In the genomic region with DNA sequence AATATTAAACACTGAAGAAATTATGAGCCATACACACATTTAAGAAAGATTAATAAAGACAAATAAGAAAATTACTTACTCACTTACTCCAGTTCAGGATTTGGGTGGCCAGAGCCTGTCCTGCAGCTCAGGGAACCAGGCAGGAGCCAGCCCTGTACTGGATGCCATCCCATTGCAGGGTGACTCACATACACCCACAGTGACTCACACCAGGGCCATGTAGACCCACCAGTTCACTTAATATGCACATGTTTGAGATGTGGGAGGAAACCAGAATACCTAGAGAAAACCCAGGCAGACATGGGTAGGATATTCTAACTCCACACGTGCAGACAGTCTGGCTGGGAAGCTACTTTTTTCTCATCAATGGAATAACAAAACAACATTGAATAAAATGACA, we compare ENCODE assay signal across 8 cellular contexts. TPM values are rescaled to one million over a fixed set of nuclear protein-coding genes. Genes with fewer than 3 reads are reported as not detected.
DNase-seq lines count a peak whose midpoint lies in the region; ATAC-seq, FAIRE-seq and TF ChIP-seq lines count a peak whose summit lies in the region.

No MANE protein-coding gene starts in this region.

- H3K4me3 Mint-ChIP-seq in effector memory CD8-positive, alpha-beta T cell, result no peak overlapping the region

- no peaks in the 10 kb centered on the region for H3K36me3 ChIP-seq in kidney epithelial cell (ENCODE audit: control insufficient read depth, insufficient read depth, low read length)
- no peaks in the 10 kb centered on the region for H3K36me3 ChIP-seq in testis (ENCODE audit: low read depth, missing control alignments)

- H3K27ac Mint-ChIP-seq in effector memory CD8-positive, alpha-beta T cell, result no peak overlapping the region

- intact Hi-C loops in testis (cut with DNase I; ENCODE audit: low total_unique reads), result no loop called here

- ATAC-seq in effector memory CD8-positive, alpha-beta T cell (replicated peaks), result no peak

- H3K27me3 ChIP-seq in kidney epithelial cell (ENCODE audit: control insufficient read depth, insufficient read depth, low read length) (no peaks in the 10 kb centered on the region), testis (no peaks in the 10 kb centered on the region)

- no peaks in the 10 kb centered on the region for H3K36me3 Mint-ChIP-seq in effector memory CD8-positive, alpha-beta T cell (ENCODE audit: insufficient read depth)

- DNase-seq in AG08395 (ENCODE audit: low spot score) (peak; percentile 96), HCEC 1CT (peak; percentile 79), kidney epithelial cell (ENCODE audit: low read depth) (peak; percentile 69), globus pallidus (ENCODE audit: low spot score) (no peak), testis (no peak), GM12892 (ENCODE audit: insufficient read length) (no peak)
- DNase-seq in activated T-helper 9 cell treated with anti-CD3 and anti-CD28 coated beads, Interleukin-2, amount 50 U/mL, for 16 hours (ENCODE audit: low read depth), result peak; percentile 9
- no peak for DNase-seq in effector memory CD8-positive, alpha-beta T cell

- H3K27ac ChIP-seq in testis, result no peak overlapping the region

- no peaks in the 10 kb centered on the region for H3K4me1 Mint-ChIP-seq in effector memory CD8-positive, alpha-beta T cell (ENCODE audit: low read depth in 2 of 2)

- H3K9me3 ChIP-seq in testis, result no peaks in the 10 kb centered on the region

- H3K4me1 ChIP-seq in testis, result no peaks in the 10 kb centered on the region

- peaks cover 11 to 32% of the 10 kb centered on the region in 2 donors for H3K27me3 Mint-ChIP-seq in effector memory CD8-positive, alpha-beta T cell

- TF ChIP-seq POLR2A in testis (IDR thresholded peaks at IDR 0.05) (no peak), GM12892 (IDR thresholded peaks at IDR 0.05; ENCODE audit: low read depth, low read length) (no peak)

- 64 to 70% methylated on average over 1 of the region's 1 CpG for WGBS in testis, 2 donors

- TF ChIP-seq CTCF in kidney epithelial cell (IDR thresholded peaks at IDR 0.05; ENCODE audit: insufficient read depth, low read length, poor library complexity, severe bottlenecking), result no peak
- TF ChIP-seq CTCF in testis (IDR thresholded peaks at IDR 0.05), result no peak

- no peak for FAIRE-seq in GM12892 (lab: Jason Lieb, UNC)

- H3K9me3 Mint-ChIP-seq in effector memory CD8-positive, alpha-beta T cell, result no peaks in the 10 kb centered on the region

- H3K4me3 ChIP-seq in kidney epithelial cell (ENCODE audit: low read depth, low read length) (no peak overlapping the region), testis (no peak overlapping the region)

RNA-seq across cellular contexts. Expression of a gene that starts 49.6 kb away (rescaled TPM):
- total RNA-seq in kidney epithelial cell, result 0.75 and 1.2 TPM in 2 replicates
- under 1 TPM; 0.79 to 0.93 TPM for total RNA-seq in testis
- polyA plus RNA-seq in testis (ENCODE audit: insufficient read depth, low read depth, low replicate concordance), result 0.76 TPM
- polyA plus RNA-seq in GM12892 (2012; ENCODE audit: missing spikeins), result not detected

Comparison
In these comparisons a context has a peak if more than half of its experiments do, and no peak if none do; other contexts are left out.
1. DNase-seq: peak in AG08395 (single experiment), HCEC 1CT (single experiment), activated T-helper 9 cell treated with anti-CD3 and anti-CD28 coated beads, Interleukin-2, amount 50 U/mL, for 16 hours (single experiment) and kidney epithelial cell (single experiment); none in globus pallidus (single experiment), effector memory CD8-positive, alpha-beta T cell (0 of 3), testis (single experiment) and GM12892 (single experiment).